Comparison of ENCODE assay signal across 8 cellular contexts in the genomic region with DNA sequence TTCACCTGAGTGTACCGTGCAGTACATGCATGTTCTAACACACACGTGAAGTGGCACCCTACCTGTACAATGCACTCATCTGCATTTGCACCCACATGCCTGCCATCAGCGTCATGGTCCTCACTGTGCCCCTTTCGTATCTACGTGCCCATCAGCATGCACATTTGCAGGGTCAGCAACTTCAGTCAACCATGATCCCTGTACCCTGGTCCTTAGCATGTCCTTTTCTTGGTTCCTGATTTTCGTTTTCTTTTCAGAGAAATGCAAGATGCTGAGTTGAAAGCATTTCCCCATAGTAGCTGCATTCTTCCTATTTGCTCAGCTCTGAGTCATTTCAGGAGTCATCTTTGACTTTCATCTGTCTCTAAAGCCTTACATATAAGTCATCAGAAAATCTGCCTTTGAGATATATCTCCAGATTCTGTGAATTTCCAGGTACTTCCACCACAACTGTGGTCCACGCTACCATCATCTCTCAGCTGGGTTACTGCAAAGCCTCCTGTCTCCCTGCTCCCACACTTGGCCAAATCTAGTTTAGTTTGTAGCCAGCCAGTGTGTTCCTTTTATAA. TPM values are rescaled to one million over a fixed set of nuclear protein-coding genes. Genes with fewer than 3 reads are reported as not detected.
A peak's percentile ranks its signal among the peaks of the same experiment; 100 is the strongest.
DNase-seq lines count a peak whose midpoint lies in the region; ATAC-seq and TF ChIP-seq lines count a peak whose summit lies in the region.

No MANE protein-coding gene starts in this region.

- H3K36me3 Mint-ChIP-seq in activated CD4-positive, alpha-beta memory T cell treated with anti-CD3 and anti-CD28 coated beads, Interleukin-2, amount 10 ng/mL, durations not matched to agents 7 days and 5 days (ENCODE audit: low read depth): peaks cover 38% of the 10 kb centered on the region

- TF ChIP-seq CTCF in prostate gland (IDR thresholded peaks at IDR 0.05): no peak

- peaks cover 36% of the 10 kb centered on the region for H3K4me1 Mint-ChIP-seq in activated CD4-positive, alpha-beta memory T cell treated with anti-CD3 and anti-CD28 coated beads, Interleukin-2, amount 10 ng/mL, durations not matched to agents 7 days and 5 days

- no peak for TF ChIP-seq POLR2A in prostate gland (IDR thresholded peaks at IDR 0.05)

- H3K27ac ChIP-seq in effector memory CD4-positive, alpha-beta T cell (ENCODE audit: insufficient read depth, low read length, poor library complexity, severe bottlenecking): no peak overlapping the region
- no peak overlapping the region for H3K27ac ChIP-seq in prostate gland

- POLR2A ChIA-PET in activated CD4-positive, alpha-beta memory T cell treated with anti-CD3 and anti-CD28 coated beads, Interleukin-2, amount 10 ng/mL, durations not matched to agents 7 days and 5 days (lab: Charles Lee): interaction anchor here (0.6 to 4.8 kb wide), 7 partner anchors 12 to 211 kb away, joined by 3 to 52 read pairs (median 6); a partner anchor contains a TSS

- 88% methylated on average over 7 of the region's 7 CpGs for WGBS in prostate gland

- H3K9me3 Mint-ChIP-seq in activated CD4-positive, alpha-beta memory T cell treated with anti-CD3 and anti-CD28 coated beads, Interleukin-2, amount 10 ng/mL, durations not matched to agents 7 days and 5 days: peaks cover 32% of the 10 kb centered on the region

- peak overlapping the region; percentile 37 for H3K4me3 Mint-ChIP-seq in activated CD4-positive, alpha-beta memory T cell treated with anti-CD3 and anti-CD28 coated beads, Interleukin-2, amount 10 ng/mL, durations not matched to agents 7 days and 5 days

- peak; percentile 90 for ATAC-seq in HG03064 (IDR thresholded peaks at IDR 0.05; ENCODE audit: low read depth, unreplicated experiment)

- no peak overlapping the region for H3K4me3 ChIP-seq in effector memory CD4-positive, alpha-beta T cell (ENCODE audit: insufficient read depth, low read depth, low read length, poor library complexity, severe bottlenecking)
- H3K4me3 ChIP-seq in prostate gland: no peak overlapping the region

- H3K36me3 ChIP-seq in effector memory CD4-positive, alpha-beta T cell (ENCODE audit: control insufficient read depth, insufficient read depth, low read length): no peaks in the 10 kb centered on the region
- H3K36me3 ChIP-seq in prostate gland: no peaks in the 10 kb centered on the region

- CTCF ChIA-PET in activated CD4-positive, alpha-beta memory T cell treated with anti-CD3 and anti-CD28 coated beads, Interleukin-2, amount 10 ng/mL, durations not matched to agents 7 days and 5 days (lab: Charles Lee): interaction anchor here (1.3 to 2.4 kb wide), 4 partner anchors 13 to 286 kb away, joined by 3 to 10 read pairs (median 6); a partner anchor contains a TSS

- no peaks in the 10 kb centered on the region for H3K9me3 ChIP-seq in effector memory CD4-positive, alpha-beta T cell (ENCODE audit: control insufficient read depth, low read length)
- H3K9me3 ChIP-seq in prostate gland: no peaks in the 10 kb centered on the region

- peaks cover 7% of the 10 kb centered on the region for H3K27me3 Mint-ChIP-seq in activated CD4-positive, alpha-beta memory T cell treated with anti-CD3 and anti-CD28 coated beads, Interleukin-2, amount 10 ng/mL, durations not matched to agents 7 days and 5 days

- peak overlapping the region; percentile 85 for H3K27ac Mint-ChIP-seq in activated CD4-positive, alpha-beta memory T cell treated with anti-CD3 and anti-CD28 coated beads, Interleukin-2, amount 10 ng/mL, durations not matched to agents 7 days and 5 days

- H3K4me1 ChIP-seq in effector memory CD4-positive, alpha-beta T cell (ENCODE audit: control insufficient read depth, insufficient read depth, low read length, poor library complexity, severe bottlenecking): no peaks in the 10 kb centered on the region
- no peaks in the 10 kb centered on the region for H3K4me1 ChIP-seq in prostate gland (replicated peaks)

- intact Hi-C loops in prostate gland (cut with DNase I): no loop called here

- DNase-seq in stimulated activated CD4-positive, alpha-beta T cell treated with anti-CD3 and anti-CD28 coated beads, Interleukin-12 subunit alpha, Interleukin-12 subunit beta, amount 100 ng/mL, for 48 hours (ENCODE audit: low read depth in 2 of 3, low spot score in 1 of 3): peak; percentile 42 to 49 (median 44)
- no peak for DNase-seq in stimulated activated CD4-positive, alpha-beta T cell treated with anti-CD3 and anti-CD28 coated beads, Interleukin-4, amount 100 ng/mL, for 1 hour
- DNase-seq in activated CD4-positive, alpha-beta memory T cell treated with anti-CD3 and anti-CD28 coated beads, Interleukin-2, amount 10 ng/mL, durations not matched to agents 7 days and 5 days: peak; percentile 74
- DNase-seq in stimulated activated CD4-positive, alpha-beta T cell treated with anti-CD3 and anti-CD28 coated beads, Interleukin-4, amount 100 ng/mL, for 24 hours: peak; percentile 50
- DNase-seq in activated gamma-delta T cell treated with Interleukin-2 at 50 U/mL for 16 hours (no peak), prostate gland (ENCODE audit: low spot score) (no peak)
- no peak for DNase-seq in effector memory CD4-positive, alpha-beta T cell

- no peaks in the 10 kb centered on the region for H3K27me3 ChIP-seq in effector memory CD4-positive, alpha-beta T cell (replicated peaks; ENCODE audit: control insufficient read depth, insufficient read depth, low read length, poor library complexity, severe bottlenecking)
- H3K27me3 ChIP-seq in prostate gland (replicated peaks; ENCODE audit: insufficient read depth): no peaks in the 10 kb centered on the region

RNA-seq across cellular contexts. Expression of a gene that starts 14.7 kb away (rescaled TPM):
- 100 to 1,000 TPM; 141 to 147 TPM for total RNA-seq in activated CD4-positive, alpha-beta memory T cell treated with anti-CD3 and anti-CD28 coated beads, Interleukin-2, amount 10 ng/mL, durations not matched to agents 7 days and 5 days
- total RNA-seq in prostate gland: 10 to 100 TPM; 60.8 to 89.0 TPM

Comparison
In these comparisons a context has a peak if more than half of its experiments do, and no peak if none do; other contexts are left out.
1. DNase-seq: peak in stimulated activated CD4-positive, alpha-beta T cell treated with anti-CD3 and anti-CD28 coated beads, Interleukin-12 subunit alpha, Interleukin-12 subunit beta, amount 100 ng/mL, for 48 hours (3 of 3), activated CD4-positive, alpha-beta memory T cell treated with anti-CD3 and anti-CD28 coated beads, Interleukin-2, amount 10 ng/mL, durations not matched to agents 7 days and 5 days (single experiment) and stimulated activated CD4-positive, alpha-beta T cell treated with anti-CD3 and anti-CD28 coated beads, Interleukin-4, amount 100 ng/mL, for 24 hours (single experiment); none in stimulated activated CD4-positive, alpha-beta T cell treated with anti-CD3 and anti-CD28 coated beads, Interleukin-4, amount 100 ng/mL, for 1 hour (single experiment), activated gamma-delta T cell treated with Interleukin-2 at 50 U/mL for 16 hours (single experiment), effector memory CD4-positive, alpha-beta T cell (0 of 3) and prostate gland (single experiment).